ENCODE assay signal across 6 cellular contexts in genomic region chr1:21992186-21992585, GRCh38. TPM values are rescaled to one million over a fixed set of nuclear protein-coding genes. Genes with fewer than 3 reads are reported as not detected.
"Had no signal": no experiment of that assay in that cellular context is flagged by ENCODE, and none has a peak within 500 bp of the region (broad histone marks: within the 10 kb centered on the region; RNA-seq: fewer than 3 reads in every experiment).

No MANE protein-coding gene starts in this region.

RNA-seq across cellular contexts. Expression of gene CELA3A, which starts 9.3 kb away (rescaled TPM):
- total RNA-seq: GM23248, H4, H7, HFFc6, HT1080, IMR-90 had no signal
- polyA plus RNA-seq: GM23248, IMR-90 had no signal

RNA-seq across cellular contexts. Expression of gene CELA3B, which starts 15.4 kb away (rescaled TPM):
- total RNA-seq: GM23248, H4, H7, HFFc6, HT1080, IMR-90 had no signal
- polyA plus RNA-seq: GM23248, IMR-90 had no signal
